ENCODE assay signal across 8 cellular contexts in the genomic region with DNA sequence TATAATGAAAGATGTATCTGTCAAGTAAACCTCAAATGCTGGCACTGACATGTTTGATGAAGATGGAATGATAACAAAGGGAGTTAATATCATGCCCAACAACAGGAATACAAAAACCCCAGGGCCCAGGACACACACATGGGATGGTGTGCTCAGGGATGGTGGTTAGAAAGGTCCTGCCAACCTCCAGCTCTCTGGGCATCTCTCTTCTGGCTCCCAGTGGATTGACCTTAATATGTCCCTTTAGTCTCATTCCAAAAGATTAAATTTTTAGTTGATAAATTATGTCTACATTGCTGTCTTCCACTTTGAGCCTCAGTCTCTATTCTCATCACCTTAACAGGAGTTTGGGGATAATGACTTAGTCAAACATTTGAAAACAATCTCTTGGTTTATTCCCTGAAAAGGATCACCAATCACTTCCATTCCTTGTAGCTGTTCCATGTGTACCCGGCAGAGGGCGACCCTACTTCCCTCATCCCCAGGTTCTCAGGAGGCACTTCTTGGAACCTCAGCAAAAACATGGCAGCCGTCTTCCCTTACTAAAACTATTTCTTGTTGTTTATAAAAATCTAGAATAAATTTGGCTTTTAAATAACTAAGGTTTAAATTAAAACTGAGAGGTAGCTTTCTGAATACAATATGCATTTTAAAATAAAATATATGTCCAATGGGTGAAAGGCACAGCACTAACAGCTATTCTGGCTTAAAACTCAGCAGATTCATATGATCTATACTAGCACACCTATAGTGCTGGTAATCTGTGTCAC. TPM values are rescaled to one million over a fixed set of nuclear protein-coding genes. Genes with fewer than 3 reads are reported as not detected.
A peak's percentile ranks its signal among the peaks of the same experiment; 100 is the strongest.
DNase-seq lines count a peak whose midpoint lies in the region; ATAC-seq, FAIRE-seq and TF ChIP-seq lines count a peak whose summit lies in the region.

No MANE protein-coding gene starts in this region.

- TF ChIP-seq CTCF in psoas muscle (IDR thresholded peaks at IDR 0.05), result peak; percentile 70

- H3K36me3 ChIP-seq in psoas muscle (ENCODE audit: insufficient read depth in 1 of 2, low read depth in 1 of 2), result no peaks in the 10 kb centered on the region

- no peak overlapping the region for H3K4me3 ChIP-seq in psoas muscle

- intact Hi-C loops in psoas muscle (cut with DNase I), result loop anchor here in 1 of 2 donors (5.0 kb wide), 1 partner anchor 87 kb away; no protein-coding TSS in a partner anchor

- peak; percentile 79 for FAIRE-seq in RCC 7860 (lab: Jason Lieb, UNC)

- ATAC-seq in psoas muscle, result peak; percentile 67 to 81 (median 74)
- ATAC-seq in GM21367 (IDR thresholded peaks at IDR 0.05; ENCODE audit: unreplicated experiment), result no peak
- ATAC-seq in HG02623 (IDR thresholded peaks at IDR 0.05; ENCODE audit: unreplicated experiment), result no peak

- no peak overlapping the region for H3K27ac ChIP-seq in psoas muscle

- in situ Hi-C loops in G401 (cut with HindIII; ENCODE audit: low sequenced_read_pairs), result no loop called here

- no peaks in the 10 kb centered on the region for H3K9me3 ChIP-seq in psoas muscle

- H3K4me1 ChIP-seq in psoas muscle, result no peaks in the 10 kb centered on the region

- DNase-seq in G401 (ENCODE audit: low spot score) (peak; percentile 57), HuH-7.5 (ENCODE audit: low spot score) (peak; percentile 81), RCC 7860 (ENCODE audit: low spot score) (peak; percentile 39), glomerular visceral epithelial cell (ENCODE audit: extremely low spot score) (peak; percentile 51), psoas muscle (peak; percentile 44 to 66)
- peak; percentile 9 for DNase-seq in activated effector memory CD4-positive, alpha-beta T cell treated with Interleukin-2 at 50 U/mL for 16 hours

- H3K27me3 ChIP-seq in psoas muscle (ENCODE audit: insufficient read depth in 3 of 3, low read length in 2 of 3), result no peaks in the 10 kb centered on the region

- WGBS in psoas muscle, 3 donors, result 5 to 10% (median 6%) methylated on average over 3 of the region's 3 CpGs

RNA-seq across cellular contexts. Expression of a gene that starts 29.6 kb away (rescaled TPM):
- 4.3 and 17.9 TPM in 2 replicates for total RNA-seq in G401 (2014; rRNA removed; shearing (Covaris generic))
- total RNA-seq in psoas muscle, result 10 to 100 TPM; 15.3 to 17.2 (median 15.9) TPM
- 10 to 100 TPM; 10.9 to 27.4 (median 25.6) TPM for polyA plus RNA-seq in psoas muscle

RNA-seq across cellular contexts. Expression of a gene that starts 30.1 kb away (rescaled TPM):
- 13.2 and 17.5 TPM in 2 replicates for total RNA-seq in G401 (2014; rRNA removed; shearing (Covaris generic))
- 10 to 100 TPM; 32.9 to 53.7 (median 39.5) TPM for total RNA-seq in psoas muscle
- polyA plus RNA-seq in psoas muscle, result 10 to 100 TPM; 33.7 to 53.6 (median 43.4) TPM

RNA-seq across cellular contexts. Expression of a gene that starts 31.9 kb away (rescaled TPM):
- total RNA-seq in G401 (2014; rRNA removed; shearing (Covaris generic)), result 35.0 and 43.6 TPM in 2 replicates
- 10 to 100 TPM; 31.3 to 49.1 (median 37.0) TPM for total RNA-seq in psoas muscle
- polyA plus RNA-seq in psoas muscle, result 10 to 100 TPM; 40.9 to 92.8 (median 55.3) TPM

Comparison
In these comparisons a context has a peak if more than half of its experiments do, and no peak if none do; other contexts are left out.
1. DNase-seq: peak in every context shown above with its lines; median percentile 81 in HuH-7.5; 57 in G401; 55 in psoas muscle; 51 in glomerular visceral epithelial cell; 39 in RCC 7860; 9 in activated effector memory CD4-positive, alpha-beta T cell treated with Interleukin-2 at 50 U/mL for 16 hours.
2. ATAC-seq: peak in psoas muscle (4 of 4); none in GM21367 (single experiment) and HG02623 (single experiment).